19 cellular contexts compared by ENCODE assay signal in genomic region chr10:87692956-87693484, GRCh38. TPM values are rescaled to one million over a fixed set of nuclear protein-coding genes. Genes with fewer than 3 reads are reported as not detected.
DNase-seq lines count a peak whose midpoint lies in the region; ATAC-seq, FAIRE-seq and TF ChIP-seq lines count a peak whose summit lies in the region.
"Had no signal": no experiment of that assay in that cellular context is flagged by ENCODE, and none has a peak within 500 bp of the region (broad histone marks: within the 10 kb centered on the region; RNA-seq: fewer than 3 reads in every experiment).

No MANE protein-coding gene starts in this region.

- H3K27me3 Mint-ChIP-seq in neural crest cell (ENCODE audit: low read depth), result no peaks in the 10 kb centered on the region
- H3K27me3 Mint-ChIP-seq: CD4-positive, alpha-beta T cell had no signal

- peak overlapping the region; percentile 10 for H3K27ac Mint-ChIP-seq in neural crest cell (ENCODE audit: unreplicated experiment)
- H3K27ac Mint-ChIP-seq: CD4-positive, alpha-beta T cell; H9 had no signal

- H3K9me3 ChIP-seq in right lobe of liver (no peaks in the 10 kb centered on the region), HepG2 (ENCODE audit: low read length) (no peaks in the 10 kb centered on the region), left lung (no peaks in the 10 kb centered on the region)
- H3K9me3 ChIP-seq: BLaER1 treated with 17β-estradiol and CSF1 and Interleukin-3, amounts not matched to agents 10 nM and 100 nM had no signal

- H3K36me3 Mint-ChIP-seq in neural crest cell (ENCODE audit: low read depth), result no peaks in the 10 kb centered on the region

- no peaks in the 10 kb centered on the region for H3K79me2 ChIP-seq in HepG2 (ENCODE audit: insufficient read depth, low read length)

- TF ChIP-seq RAD21 in HepG2 (CRISPR knock-in tag; IDR thresholded peaks at IDR 0.05), result no peak

- no peak overlapping the region for H3K4me3 Mint-ChIP-seq in neural crest cell
- H3K4me3 Mint-ChIP-seq: CD4-positive, alpha-beta T cell; H9 had no signal

- CTCF ChIA-PET in HepG2 (lab: Yijun Ruan, JAX; ENCODE audit: low intra/inter-chr PET ratio, low total read pairs), result no interaction called here

- H3K4me3 ChIP-seq in right lobe of liver (no peak overlapping the region), HepG2 (replicated peaks in 1 of 3; ENCODE audit: insufficient read depth in 1 of 3, low read depth in 2 of 3, low read length in 3 of 3) (no peak overlapping the region), left lung (no peak overlapping the region)
- H3K4me3 ChIP-seq: BLaER1 treated with 17β-estradiol and CSF1 and Interleukin-3, amounts not matched to agents 10 nM and 100 nM; GM12878; K562 had no signal

- TF ChIP-seq CTCF in right lobe of liver (IDR thresholded peaks at IDR 0.05), result no peak
- TF ChIP-seq CTCF in HepG2 (CRISPR knock-in tag; IDR thresholded peaks at IDR 0.05), result no peak
- TF ChIP-seq CTCF in VCaP (conservative IDR thresholded peaks at IDR 0.05), result no peak
- no peak for TF ChIP-seq CTCF in neural crest cell (conservative IDR thresholded peaks at IDR 0.05)
- no peak for TF ChIP-seq CTCF in left lung (IDR thresholded peaks at IDR 0.05)

- H3K4me1 ChIP-seq in right lobe of liver (peaks cover 0 to 33% (median 3%) of the 10 kb centered on the region in 4 donors), HepG2 (ENCODE audit: insufficient read depth, low read length) (no peaks in the 10 kb centered on the region), left lung (peaks cover 0 to 23% of the 10 kb centered on the region in 2 donors)

- no peak for FAIRE-seq in HepG2 (lab: Jason Lieb, UNC)
- FAIRE-seq: GM12878, HTR-8/SVneo, K562 had no signal

- H3K9ac ChIP-seq in HepG2 (ENCODE audit: insufficient read depth, low read depth, low read length), result no peak overlapping the region
- H3K9ac ChIP-seq: BLaER1 treated with 17β-estradiol and CSF1 and Interleukin-3, amounts not matched to agents 10 nM and 100 nM had no signal

- H4K20me1 ChIP-seq in HepG2 (ENCODE audit: insufficient read depth, low read length), result no peaks in the 10 kb centered on the region
- H4K20me1 ChIP-seq: BLaER1 treated with 17β-estradiol and CSF1 and Interleukin-3, amounts not matched to agents 10 nM and 100 nM had no signal

- H3K9me3 Mint-ChIP-seq in neural crest cell, result no peaks in the 10 kb centered on the region
- H3K9me3 Mint-ChIP-seq: CD4-positive, alpha-beta T cell; H9 had no signal

- ATAC-seq in right lobe of liver, result peak in 3 of 4 donors; percentile 47 to 69 (median 64)
- no peak for ATAC-seq in HepG2
- no peak for ATAC-seq in GM19455 (IDR thresholded peaks at IDR 0.05; ENCODE audit: unreplicated experiment)
- no peak for ATAC-seq in left lung
- ATAC-seq: GM12878, K562 had no signal

- POLR2A ChIA-PET in HepG2 (lab: Yijun Ruan, JAX), result no interaction called here

- H3K27me3 ChIP-seq in right lobe of liver (no peaks in the 10 kb centered on the region), HepG2 (ENCODE audit: control insufficient read depth in 1 of 2, insufficient read depth in 2 of 2, low read length in 2 of 2) (peaks cover 0 to 14% of the 10 kb centered on the region in 2 experiments; a peak in 1 of 5 replicates), left lung (no peaks in the 10 kb centered on the region)
- H3K27me3 ChIP-seq: BLaER1 treated with 17β-estradiol and CSF1 and Interleukin-3, amounts not matched to agents 10 nM and 100 nM had no signal

- 64% methylated on average over 3 of the region's 3 CpGs for WGBS in right lobe of liver (ENCODE audit: insufficient coverage, low coverage, low lambda C conversion rate, missing lambda C conversion rate)
- WGBS in HepG2 (ENCODE audit: low lambda C conversion rate), result 20% methylated on average over 3 of the region's 3 CpGs

- no peaks in the 10 kb centered on the region for H3K4me1 Mint-ChIP-seq in neural crest cell
- H3K4me1 Mint-ChIP-seq: H9 had no signal

- no peak for TF ChIP-seq POLR2A in right lobe of liver (IDR thresholded peaks at IDR 0.05)
- TF ChIP-seq POLR2A in HepG2 (IDR thresholded peaks at IDR 0.05; ENCODE audit: insufficient read depth in 1 of 2, low read depth in 2 of 2, low read length in 2 of 2), result no peak

- H2AFZ ChIP-seq in HepG2 (ENCODE audit: low read length), result no peak overlapping the region

- in situ Hi-C loops in HepG2 (cut with HindIII; ENCODE audit: extremely low pct_ligation_motif_present, low pct_unique_long_range_greater_than_20kb), result no loop called here

- H3K36me3 ChIP-seq in right lobe of liver (no peaks in the 10 kb centered on the region), HepG2 (replicated peaks in 1 of 2; ENCODE audit: control insufficient read depth in 1 of 2, insufficient read depth in 2 of 2, low read length in 2 of 2) (no peaks in the 10 kb centered on the region), left lung (no peaks in the 10 kb centered on the region)
- H3K36me3 ChIP-seq: BLaER1 treated with 17β-estradiol and CSF1 and Interleukin-3, amounts not matched to agents 10 nM and 100 nM had no signal

- intact Hi-C loops in right lobe of liver (cut with DNase I), result no loop called here
- intact Hi-C loops in HepG2 (cut with micrococcal nuclease; ENCODE audit: unreplicated experiment), result no loop called here
- intact Hi-C loops in left lung (cut with DNase I), result no loop called here

- no peak overlapping the region for H3K4me2 ChIP-seq in HepG2 (ENCODE audit: low read depth, low read length)
- H3K4me2 ChIP-seq: BLaER1 treated with 17β-estradiol and CSF1 and Interleukin-3, amounts not matched to agents 10 nM and 100 nM had no signal

- H3K27ac ChIP-seq in right lobe of liver, result peak overlapping the region in 1 of 3 donors; percentile 35
- no peak overlapping the region for H3K27ac ChIP-seq in HepG2 (ENCODE audit: extremely low read length, insufficient read depth, low read length)
- peak overlapping the region; percentile 91 for H3K27ac ChIP-seq in VCaP
- no peak overlapping the region for H3K27ac ChIP-seq in left lung
- H3K27ac ChIP-seq: 22Rv1; BLaER1 treated with 17β-estradiol and CSF1 and Interleukin-3, amounts not matched to agents 10 nM and 100 nM had no signal

- TF ChIP-seq EP300 in HepG2 (IDR thresholded peaks at IDR 0.05; ENCODE audit: low read depth in 2 of 2, low read length in 2 of 2) (no peak), HepG2 (CRISPR knock-in tag; IDR thresholded peaks at IDR 0.05; ENCODE audit: borderline replicate concordance) (no peak)

- BruUV-seq in HepG2 (replicated peaks; lab: Mats Ljungman, UMichigan), result no TSS peak

- no peak for DNase-seq in right lobe of liver
- DNase-seq in HepG2 (ENCODE audit: low spot score), result no peak
- no peak for DNase-seq in neural crest cell (ENCODE audit: low read depth, low spot score)
- DNase-seq in AG08396 (ENCODE audit: low spot score), result no peak
- DNase-seq in left lung, result no peak
- DNase-seq: Calu3; CD4-positive, alpha-beta T cell; DMS 273 treated with DMSO at 0.1 percent for 48 hours; DMS79; GOT3; H9 had no signal

TF ChIP-seq in HepG2, 621 proteins besides CTCF, POLR2A, EP300 and RAD21:
- no peak for TF ChIP-seq ZBTB39 (CRISPR knock-in tag; IDR thresholded peaks at IDR 0.05)

RNA-seq across cellular contexts. Expression of gene PAPSS2, which starts 33.3 kb away (rescaled TPM):
- total RNA-seq in right lobe of liver (100 to 1,000 TPM in 4 of 6 experiments, 10 to 100 TPM in 2; 65.3 to 158 (median 105) TPM), HepG2 (2016; rRNA removed; fragmentation: Illumina TruSeq; extraction: Trizol) (0.11 and 0.17 TPM in 2 replicates), neural crest cell (1.3 and 2.7 TPM in 2 replicates), left lung (100 to 1,000 TPM; 114 to 183 TPM)
- not detected in 2 replicates for total RNA-seq in HepG2 (2016; cell fraction: cytosol; rRNA removed; fragmentation: Illumina TruSeq; extraction: Trizol; ENCODE audit: low read depth)
- 0.13 and 0.58 TPM in 2 replicates for total RNA-seq in HepG2 (2016; cell fraction: insoluble cytoplasmic fraction; rRNA removed; fragmentation: Illumina TruSeq; extraction: Trizol)
- 0.09 and 0.17 TPM in 2 replicates for total RNA-seq in HepG2 (2016; cell fraction: membrane; rRNA removed; fragmentation: Illumina TruSeq; extraction: Trizol)
- total RNA-seq in HepG2 (2016; cell fraction: nucleus; rRNA removed; fragmentation: Illumina TruSeq; extraction: Trizol), result 0.09 TPM in 2 replicates
- 0.12 and 0.21 TPM in 2 replicates for polyA plus RNA-seq in HepG2 (2011; rRNA removed)
- polyA plus RNA-seq in HepG2 (2011; cell fraction: cytosol; rRNA removed), result 0.11 and 0.22 TPM in 2 replicates
- 0.11 and 0.14 TPM in 2 replicates for polyA plus RNA-seq in HepG2 (2011; cell fraction: nucleus; rRNA removed)
- 0.17 and 0.24 TPM in 2 replicates for polyA plus RNA-seq in HepG2 (2012)
- polyA plus RNA-seq in HepG2 (2016; cell fraction: cytosol; fragmentation: Illumina TruSeq; extraction: Trizol; ENCODE audit: low read depth), result 0.09 and 0.28 TPM in 2 replicates
- 0.20 and 0.27 TPM in 2 replicates for polyA plus RNA-seq in HepG2 (2016; cell fraction: insoluble cytoplasmic fraction; fragmentation: Illumina TruSeq; extraction: Trizol; ENCODE audit: low read depth)
- 0.09 and 0.24 TPM in 2 replicates for polyA plus RNA-seq in HepG2 (2016; cell fraction: membrane; fragmentation: Illumina TruSeq; extraction: Trizol; ENCODE audit: low read depth)
- 0.19 and 0.27 TPM in 2 replicates for polyA plus RNA-seq in HepG2 (2016; cell fraction: nucleus; fragmentation: Illumina TruSeq; extraction: Trizol; ENCODE audit: insufficient read depth, low read depth)
- 6.3 TPM in 1 of 2 replicates, not detected in the other for polyA minus RNA-seq in HepG2 (2011; rRNA and poly(A)+ RNA removed; ENCODE audit: low replicate concordance)
- 0.10 and 2.5 TPM in 2 replicates for polyA minus RNA-seq in HepG2 (2011; cell fraction: cytosol; rRNA and poly(A)+ RNA removed)
- polyA minus RNA-seq in HepG2 (2011; cell fraction: nucleus; rRNA and poly(A)+ RNA removed), result 0.13 and 0.25 TPM in 2 replicates
- total RNA-seq: CD4-positive, alpha-beta T cell; G401 had no signal

Comparison
In these comparisons a context has a peak if more than half of its experiments do, and no peak if none do; other contexts are left out.
1. ATAC-seq: peak in right lobe of liver (3 of 4); none in HepG2 (single experiment), GM19455 (single experiment) and left lung (single experiment).
2. RNA of gene PAPSS2, which starts 33.3 kb away (total RNA-seq): 114 to 183 TPM in left lung and 65.3 to 158 TPM in right lobe of liver; 1.3 to 2.7 TPM in neural crest cell and 0.09 to 0.58 TPM in HepG2; every median in the first group is over 10 times any median in the second.